ENCODE assay signal across 32 cellular contexts in genomic region chr1:204867666-204868339, GRCh38. TPM values are rescaled to one million over a fixed set of nuclear protein-coding genes. Genes with fewer than 3 reads are reported as not detected.
DNase-seq lines count a peak whose midpoint lies in the region; ATAC-seq, FAIRE-seq and TF ChIP-seq lines count a peak whose summit lies in the region.
"Had no signal": no experiment of that assay in that cellular context is flagged by ENCODE, and none has a peak within 500 bp of the region (broad histone marks: within the 10 kb centered on the region; RNA-seq: fewer than 3 reads in every experiment).

No MANE protein-coding gene starts in this region.

- no peak overlapping the region for H4K91ac ChIP-seq in H1 (replicated peaks; ENCODE audit: insufficient read length, low read length)

- intact Hi-C loops in left ventricle myocardium inferior (cut with micrococcal nuclease) (no loop called here), sigmoid colon (cut with DNase I) (no loop called here), posterior vena cava (cut with DNase I) (no loop called here)

- ATAC-seq in GM18519 (IDR thresholded peaks at IDR 0.05; ENCODE audit: low FRiP score, unreplicated experiment): no peak
- ATAC-seq: effector memory CD8-positive, alpha-beta T cell; GM12878; left lung; sciatic nerve had no signal

- peaks cover 4% of the 10 kb centered on the region; the same call in 1 of the 2 replicates for H3K79me1 ChIP-seq in H1 (ENCODE audit: low read depth, low read length)

- no peak overlapping the region for H3K14ac ChIP-seq in H1 (ENCODE audit: insufficient read length)

- no peaks in the 10 kb centered on the region for H3K9me3 Mint-ChIP-seq in immature natural killer cell
- H3K9me3 Mint-ChIP-seq: activated naive CD4-positive, alpha-beta T cell treated with anti-CD3 and anti-CD28 coated beads, Interleukin-2, amount 10 ng/mL, durations not matched to agents 7 days and 5 days; activated T-helper 1 cell treated with anti-CD3 and anti-CD28 coated beads, Interleukin-12 subunit alpha, Interleukin-12 subunit beta, Interleukin-2, Interleukin-4 antibody, amounts not matched to agents 30 ng/mL and 10 ng/mL and 1 ng/mL, durations not matched to agents 14 hours and 24 hours and 36 hours; CD4-positive, alpha-beta T cell; effector memory CD8-positive, alpha-beta T cell; nephron had no signal

- H3K4me3 ChIP-seq in SJCRH30 (no peak overlapping the region), H1 (ENCODE audit: extremely low read depth in 1 of 4, insufficient read depth in 2 of 4, low read depth in 3 of 4, low read length in 4 of 4) (no peak overlapping the region), left ventricle myocardium inferior (no peak overlapping the region), sigmoid colon (no peak overlapping the region), HAP-1 (no peak overlapping the region)
- H3K4me3 ChIP-seq: colonic mucosa, GM12878, left lung, PC-9, transverse colon had no signal

- TF ChIP-seq POLR2A in H1 (IDR thresholded peaks at IDR 0.05; ENCODE audit: control extremely low read depth in 1 of 2, low read depth in 2 of 2, low read length in 2 of 2): no peak
- no peak for TF ChIP-seq POLR2A in sigmoid colon (IDR thresholded peaks at IDR 0.05)

- no peaks in the 10 kb centered on the region for H3K4me1 Mint-ChIP-seq in immature natural killer cell
- H3K4me1 Mint-ChIP-seq: activated naive CD4-positive, alpha-beta T cell treated with anti-CD3 and anti-CD28 coated beads, Interleukin-2, amount 10 ng/mL, durations not matched to agents 7 days and 5 days had no signal

- peak overlapping the region; percentile 71 for H2AK5ac ChIP-seq in H1 (ENCODE audit: low read depth, low read length)

- H3K4ac ChIP-seq in H1 (replicated peaks; ENCODE audit: insufficient read length, low read depth, low read length): no peak overlapping the region

- H2BK15ac ChIP-seq in H1 (ENCODE audit: low read length): peak overlapping the region; percentile 34; the same call in 1 of the 2 replicates

- no peak overlapping the region for H4K5ac ChIP-seq in H1 (ENCODE audit: insufficient read length, low read depth, low read length)

- H3K23me2 ChIP-seq in H1 (ENCODE audit: low read depth, low read length): no peaks in the 10 kb centered on the region; the same call in 1 of the 2 replicates

- CTCF ChIA-PET in H1 (lab: Charles Lee; ENCODE audit: partially characterized antibody): interaction anchor here (0.7 to 1.5 kb wide), 6 partner anchors 8 to 109 kb away, joined by 3 to 5 read pairs (median 4); no protein-coding TSS in a partner anchor

- TF ChIP-seq CTCF in H1 (IDR thresholded peaks at IDR 0.05; ENCODE audit: control extremely low read depth in 1 of 3, insufficient read depth in 1 of 3, low read depth in 1 of 3, low read length in 3 of 3): no peak
- TF ChIP-seq CTCF in left ventricle myocardium inferior (IDR thresholded peaks at IDR 0.05; ENCODE audit: borderline replicate concordance): no peak
- no peak for TF ChIP-seq CTCF in sigmoid colon (IDR thresholded peaks at IDR 0.05)

- H2BK120ac ChIP-seq in H1 (replicated peaks; ENCODE audit: low read depth, low read length): no peak overlapping the region

- H3K9me3 ChIP-seq in SJCRH30 (replicated peaks): no peaks in the 10 kb centered on the region
- no peaks in the 10 kb centered on the region for H3K9me3 ChIP-seq in H1 (ENCODE audit: insufficient read depth in 2 of 2, low read depth in 1 of 2, low read length in 1 of 2)
- H3K9me3 ChIP-seq in left ventricle myocardium inferior (replicated peaks): no peaks in the 10 kb centered on the region
- no peaks in the 10 kb centered on the region for H3K9me3 ChIP-seq in sigmoid colon
- H3K9me3 ChIP-seq in HAP-1: no peaks in the 10 kb centered on the region
- H3K9me3 ChIP-seq: colonic mucosa, left lung, transverse colon had no signal

- TF ChIP-seq EP300 in H1 (IDR thresholded peaks at IDR 0.05; ENCODE audit: borderline replicate concordance in 1 of 2, low read depth in 2 of 2, low read length in 2 of 2): no peak
- no peak for TF ChIP-seq EP300 in sigmoid colon (IDR thresholded peaks at IDR 0.05)

- no peaks in the 10 kb centered on the region for H3K36me3 Mint-ChIP-seq in immature natural killer cell
- H3K36me3 Mint-ChIP-seq: activated naive CD4-positive, alpha-beta T cell treated with anti-CD3 and anti-CD28 coated beads, Interleukin-2, amount 10 ng/mL, durations not matched to agents 7 days and 5 days had no signal

- H4K20me1 ChIP-seq in H1 (replicated peaks in 1 of 2; ENCODE audit: control insufficient read depth in 1 of 2, insufficient read depth in 2 of 2, low read length in 2 of 2): no peaks in the 10 kb centered on the region

- H3K36me3 ChIP-seq in SJCRH30 (peaks cover 5% of the 10 kb centered on the region; the same call in 1 of the 2 replicates), H1 (ENCODE audit: control insufficient read depth in 2 of 4, insufficient read depth in 4 of 4, low read length in 3 of 4) (no peaks in the 10 kb centered on the region), left ventricle myocardium inferior (no peaks in the 10 kb centered on the region), sigmoid colon (no peaks in the 10 kb centered on the region), HAP-1 (replicated peaks) (no peaks in the 10 kb centered on the region)
- H3K36me3 ChIP-seq: colonic mucosa, left lung, transverse colon had no signal

- peak overlapping the region; percentile 33; the same call in 1 of the 2 replicates for H2BK12ac ChIP-seq in H1 (ENCODE audit: low read depth, low read length)

- POLR2A ChIA-PET in H1 (lab: Charles Lee; ENCODE audit: partially characterized antibody): interaction anchor here (0.8 kb wide), 1 partner anchor 8 kb away, joined by 4 read pairs; no protein-coding TSS in a partner anchor

- H3K4me3 Mint-ChIP-seq in immature natural killer cell: no peak overlapping the region
- H3K4me3 Mint-ChIP-seq: activated naive CD4-positive, alpha-beta T cell treated with anti-CD3 and anti-CD28 coated beads, Interleukin-2, amount 10 ng/mL, durations not matched to agents 7 days and 5 days; activated T-helper 1 cell treated with anti-CD3 and anti-CD28 coated beads, Interleukin-12 subunit alpha, Interleukin-12 subunit beta, Interleukin-2, Interleukin-4 antibody, amounts not matched to agents 30 ng/mL and 10 ng/mL and 1 ng/mL, durations not matched to agents 14 hours and 24 hours and 36 hours; CD4-positive, alpha-beta T cell; effector memory CD8-positive, alpha-beta T cell; nephron had no signal

- no peak overlapping the region for H4K8ac ChIP-seq in H1 (ENCODE audit: extremely low read depth, insufficient read depth, low read length)

- peaks cover 0 to 3% (median 2%) of the 10 kb centered on the region in 3 donors for H3K27me3 Mint-ChIP-seq in immature natural killer cell (ENCODE audit: low read depth in 3 of 3)

- H3K79me2 ChIP-seq in H1 (ENCODE audit: control insufficient read depth in 1 of 2, insufficient read depth in 2 of 2, low read length in 2 of 2): no peaks in the 10 kb centered on the region
- H3K79me2 ChIP-seq: parathyroid adenoma had no signal

- no peak for DNase-seq in SJCRH30
- DNase-seq in H1 (ENCODE audit: low read depth in 1 of 2, low spot score in 2 of 2): no peak
- DNase-seq in left ventricle myocardium inferior: no peak
- peak; percentile 58 for DNase-seq in sigmoid colon
- no peak for DNase-seq in posterior vena cava (ENCODE audit: low spot score)
- no peak for DNase-seq in immature natural killer cell
- no peak for DNase-seq in HAP-1 (ENCODE audit: low spot score in 2 of 2)
- DNase-seq: activated CD4-positive, alpha-beta T cell treated with anti-CD3 and anti-CD28 coated beads, Interleukin-2, amount 50 U/mL, for 4 hours; activated naive CD4-positive, alpha-beta T cell treated with anti-CD3 and anti-CD28 coated beads, Interleukin-2, amount 10 ng/mL, durations not matched to agents 7 days and 5 days; AML-193; CD4-positive, alpha-beta T cell; colonic mucosa; effector memory CD8-positive, alpha-beta T cell; EL; foreskin fibroblast; Karpas-422; left lung; NCI-H1694; NCI-H2171; NCI-H524 treated with DMSO at 0.1 percent for 48 hours; PC-9; SHP77 treated with DMSO at 0.1 percent for 48 hours; stimulated activated CD4-positive, alpha-beta T cell treated with anti-CD3 and anti-CD28 coated beads, Interleukin-15, amount 100 ng/mL, for 24 hours; stimulated activated naive CD4-positive, alpha-beta T cell treated with Interleukin-2 at 50 U/mL for 16 hours; transverse colon had no signal

- FAIRE-seq in H1 (lab: Jason Lieb, UNC): no peak
- FAIRE-seq: A204.1, GM12878 had no signal

- H3K23ac ChIP-seq in H1 (ENCODE audit: insufficient read length): no peak overlapping the region

- no peaks in the 10 kb centered on the region for H3K27me3 ChIP-seq in SJCRH30
- H3K27me3 ChIP-seq in H1 (replicated peaks in 1 of 4; ENCODE audit: control insufficient read depth in 3 of 4, extremely low read depth in 1 of 4, insufficient read depth in 3 of 4, low read length in 3 of 4): no peaks in the 10 kb centered on the region
- H3K27me3 ChIP-seq in left ventricle myocardium inferior (ENCODE audit: low read depth): no peaks in the 10 kb centered on the region
- no peaks in the 10 kb centered on the region for H3K27me3 ChIP-seq in sigmoid colon
- peaks cover 10% of the 10 kb centered on the region for H3K27me3 ChIP-seq in HAP-1 (ENCODE audit: low read depth)
- H3K27me3 ChIP-seq: colonic mucosa, left lung, transverse colon had no signal

- no peak for TF ChIP-seq RAD21 in H1 (IDR thresholded peaks at IDR 0.05 in 1 of 2, conservative IDR thresholded peaks at IDR 0.05 in 1 of 2; ENCODE audit: low read depth in 2 of 2, low read length in 2 of 2)

- 83% methylated on average over 10 of the region's 10 CpGs; no CpG with 5 or more reads in 1 of the 2 experiments for WGBS in H1 (ENCODE audit: extremely low coverage in 1 of 2, insufficient coverage in 1 of 2, insufficient read length in 1 of 2, insufficient replicate concordance in 2 of 2, low coverage in 1 of 2, low lambda C conversion rate in 2 of 2, missing lambda C conversion rate in 1 of 2), 2 experiments
- 80 to 84% methylated on average over 10 of the region's 10 CpGs for WGBS in sigmoid colon, 2 donors

- peaks cover 59% of the 10 kb centered on the region for H3K4me1 ChIP-seq in SJCRH30
- peaks cover 0 to 8% (median 0%) of the 10 kb centered on the region in 4 experiments; a peak in 4 of 7 replicates for H3K4me1 ChIP-seq in H1 (replicated peaks in 1 of 4; ENCODE audit: control insufficient read depth in 3 of 4, insufficient read depth in 4 of 4, low read length in 3 of 4)
- peaks cover 53% of the 10 kb centered on the region for H3K4me1 ChIP-seq in left ventricle myocardium inferior
- peaks cover 0 to 61% (median 22%) of the 10 kb centered on the region in 4 donors for H3K4me1 ChIP-seq in sigmoid colon
- no peaks in the 10 kb centered on the region for H3K4me1 ChIP-seq in HAP-1
- H3K4me1 ChIP-seq: colonic mucosa, left lung, parathyroid adenoma had no signal

- H3K4me2 ChIP-seq in H1 (ENCODE audit: insufficient read depth in 1 of 2, low read depth in 2 of 2, low read length in 2 of 2): no peak overlapping the region
- H3K4me2 ChIP-seq: PC-9 had no signal

- no peak overlapping the region for H2BK20ac ChIP-seq in H1 (ENCODE audit: low read length)

- no peak overlapping the region for H3K18ac ChIP-seq in H1 (ENCODE audit: extremely low read depth, low read length)

- no peak overlapping the region for H2AFZ ChIP-seq in H1 (ENCODE audit: low read length)
- H2AFZ ChIP-seq: parathyroid adenoma, PC-9 had no signal

- no peak overlapping the region for H3K27ac Mint-ChIP-seq in immature natural killer cell
- H3K27ac Mint-ChIP-seq: activated naive CD4-positive, alpha-beta T cell treated with anti-CD3 and anti-CD28 coated beads, Interleukin-2, amount 10 ng/mL, durations not matched to agents 7 days and 5 days; activated T-helper 1 cell treated with anti-CD3 and anti-CD28 coated beads, Interleukin-12 subunit alpha, Interleukin-12 subunit beta, Interleukin-2, Interleukin-4 antibody, amounts not matched to agents 30 ng/mL and 10 ng/mL and 1 ng/mL, durations not matched to agents 14 hours and 24 hours and 36 hours; CD4-positive, alpha-beta T cell; effector memory CD8-positive, alpha-beta T cell; nephron had no signal

- H3K9ac ChIP-seq in H1 (replicated peaks in 1 of 4; ENCODE audit: extremely low read depth in 1 of 4, low read depth in 3 of 4, low read length in 3 of 4): no peak overlapping the region
- H3K9ac ChIP-seq: parathyroid adenoma had no signal

- 0 out of 2 replicates have a peak overlapping the region, but pooled peaks have one; percentile 38 for H2BK5ac ChIP-seq in H1 (ENCODE audit: low read depth, low read length)

- H3K27ac ChIP-seq in SJCRH30 (peak overlapping the region; percentile 70), H1 (ENCODE audit: low read depth, low read length) (no peak overlapping the region), left ventricle myocardium inferior (replicated peaks) (peak overlapping the region; percentile 67), sigmoid colon (peak overlapping the region in 1 of 4 donors; percentile 35)
- H3K27ac ChIP-seq: colonic mucosa, left lung, parathyroid adenoma, PC-9 had no signal

- no peak overlapping the region for H3K56ac ChIP-seq in H1 (replicated peaks; ENCODE audit: insufficient read length, low read depth, low read length)

- in situ Hi-C loops in HAP-1 (cut with MboI; ENCODE audit: low sequenced_read_pairs): no loop called here

RNA-seq across cellular contexts. Expression of gene NFASC, which starts 2.9 kb away (rescaled TPM):
- 58.7 and 72.0 TPM in 2 replicates for total RNA-seq in SJCRH30 (2014; rRNA removed; shearing (Covaris generic))
- 10.4 and 15.2 TPM in 2 replicates for total RNA-seq in H1 (2021; fragmentation: NEBNext Ultra II Directional; extraction: Animal tissue kit (Norgen Biotek cat#: 25700))
- polyA plus RNA-seq in H1 (2011; rRNA removed): 5.0 and 6.9 TPM in 2 replicates
- polyA plus RNA-seq in H1 (2011; cell fraction: cytosol; rRNA removed): 5.6 TPM
- polyA plus RNA-seq in H1 (2011; cell fraction: nucleus; rRNA removed): 16.2 TPM
- polyA plus RNA-seq in H1 (2012, experiment 1 of 2): 5.0 to 6.4 TPM (median 6.1 TPM) in 4 replicates
- polyA plus RNA-seq in H1 (2012, experiment 2 of 2): 3.0 TPM
- 12.9 TPM for polyA plus RNA-seq in H1 (2013, experiment 1 of 2)
- polyA plus RNA-seq in H1 (2013, experiment 2 of 2): 12.7 TPM
- 9.3 and 10.2 TPM in 2 replicates for polyA minus RNA-seq in H1 (2011; rRNA and poly(A)+ RNA removed)
- polyA minus RNA-seq in H1 (2011; cell fraction: cytosol; rRNA and poly(A)+ RNA removed): 4.8 TPM
- polyA minus RNA-seq in H1 (2011; cell fraction: nucleus; rRNA and poly(A)+ RNA removed): 14.8 TPM
- total RNA-seq in left ventricle myocardium inferior: 8.2 TPM
- 100 to 1,000 TPM in 1 of 4 donors, 10 to 100 TPM in 3; 17.6 to 105 (median 25.3) TPM for total RNA-seq in sigmoid colon
- polyA plus RNA-seq in sigmoid colon: 1 to 10 TPM in 2 of 3 donors, under 1 TPM in 1; 0.46 to 8.9 (median 1.2) TPM
- 10 to 100 TPM; 57.1 to 76.8 TPM for total RNA-seq in posterior vena cava
- polyA plus RNA-seq in immature natural killer cell: not detected
- total RNA-seq: CD4-positive, alpha-beta T cell; PC-9 had no signal
